Comparison of ENCODE assay signal across 23 cellular contexts in genomic region chr2:152924219-152924618, GRCh38.
"Had no signal": no experiment of that assay in that cellular context is flagged by ENCODE, and none has a peak within 500 bp of the region (broad histone marks: within the 10 kb centered on the region; RNA-seq: fewer than 3 reads in every experiment).

No MANE protein-coding gene starts in this region.

- H3K27ac ChIP-seq: foreskin keratinocyte, heart left ventricle, hepatocyte, left ventricle myocardium inferior, neural progenitor cell, parathyroid adenoma, right lobe of liver, stomach, thyroid gland had no signal

- H3K9me3 ChIP-seq: gastroesophageal sphincter, heart left ventricle, right lobe of liver, stomach, thyroid gland had no signal

- ATAC-seq: effector memory CD8-positive, alpha-beta T cell; gastroesophageal sphincter; heart left ventricle; naive thymus-derived CD4-positive, alpha-beta T cell had no signal

- H3K4me3 Mint-ChIP-seq: effector memory CD8-positive, alpha-beta T cell; naive thymus-derived CD4-positive, alpha-beta T cell; nephron; neural progenitor cell had no signal

- H3K4me3 ChIP-seq: gastroesophageal sphincter, heart left ventricle, hepatocyte, left ventricle myocardium inferior, lung, neural progenitor cell, right lobe of liver, smooth muscle cell, stomach, thyroid gland had no signal

- DNase-seq: cortex of kidney; effector memory CD8-positive, alpha-beta T cell; heart left ventricle; left ventricle myocardium inferior; midbrain; naive thymus-derived CD4-positive, alpha-beta T cell; stimulated activated CD4-positive, alpha-beta T cell treated with anti-CD3 and anti-CD28 coated beads, Interleukin-12 subunit alpha, Interleukin-12 subunit beta, amount 100 ng/mL, for 4 hours; stimulated activated CD4-positive, alpha-beta T cell treated with anti-CD3 and anti-CD28 coated beads, Interleukin-1b, Interleukin-23, amount 100 ng/mL, for 48 hours; stimulated activated CD4-positive, alpha-beta T cell treated with anti-CD3 and anti-CD28 coated beads, Interleukin-4, amount 100 ng/mL, for 1 hour; stimulated activated CD8-positive, alpha-beta memory T cell treated with anti-CD3 and anti-CD28 coated beads, Interleukin-4, amount 100 ng/mL, for 48 hours; stimulated activated naive CD4-positive, alpha-beta T cell; stomach had no signal

- H3K36me3 ChIP-seq: gastroesophageal sphincter, heart left ventricle, left ventricle myocardium inferior, neural progenitor cell, right lobe of liver, stomach, thyroid gland had no signal

- H3K4me1 Mint-ChIP-seq: naive thymus-derived CD4-positive, alpha-beta T cell; neural progenitor cell had no signal

- H3K4me1 ChIP-seq: foreskin keratinocyte, heart left ventricle, left ventricle myocardium inferior, neural progenitor cell, parathyroid adenoma, right lobe of liver, thyroid gland had no signal

- H3K9me3 Mint-ChIP-seq: nephron, neural progenitor cell had no signal

- H3K27me3 Mint-ChIP-seq: effector memory CD8-positive, alpha-beta T cell had no signal

- H3K27ac Mint-ChIP-seq: effector memory CD8-positive, alpha-beta T cell; naive thymus-derived CD4-positive, alpha-beta T cell; nephron; neural progenitor cell; progenitor cell of endocrine pancreas had no signal

- H3K27me3 ChIP-seq: foreskin keratinocyte, gastroesophageal sphincter, hepatocyte, neural progenitor cell, right lobe of liver, stomach, thyroid gland had no signal
